ENCODE assay signal across 1 cellular context in genomic region chr22:38865201-38866023, GRCh38.
TF ChIP-seq lines count a peak whose summit lies in the region.

No MANE protein-coding gene starts in this region.

TF ChIP-seq in H1, 55 proteins besides CTCF, POLR2A, EP300 and RAD21:
- TF ChIP-seq POLR2AphosphoS5 (IDR thresholded peaks at IDR 0.05; ENCODE audit: low read depth, low read length) (0 out of 2 replicates have a peak, but pooled peaks have one; percentile 12), TAF7 (optimal IDR thresholded peaks at IDR 0.05; ENCODE audit: borderline replicate concordance, low read depth, low read length) (no peak)
